Comparison of ENCODE assay signal across 8 cellular contexts in the genomic region with DNA sequence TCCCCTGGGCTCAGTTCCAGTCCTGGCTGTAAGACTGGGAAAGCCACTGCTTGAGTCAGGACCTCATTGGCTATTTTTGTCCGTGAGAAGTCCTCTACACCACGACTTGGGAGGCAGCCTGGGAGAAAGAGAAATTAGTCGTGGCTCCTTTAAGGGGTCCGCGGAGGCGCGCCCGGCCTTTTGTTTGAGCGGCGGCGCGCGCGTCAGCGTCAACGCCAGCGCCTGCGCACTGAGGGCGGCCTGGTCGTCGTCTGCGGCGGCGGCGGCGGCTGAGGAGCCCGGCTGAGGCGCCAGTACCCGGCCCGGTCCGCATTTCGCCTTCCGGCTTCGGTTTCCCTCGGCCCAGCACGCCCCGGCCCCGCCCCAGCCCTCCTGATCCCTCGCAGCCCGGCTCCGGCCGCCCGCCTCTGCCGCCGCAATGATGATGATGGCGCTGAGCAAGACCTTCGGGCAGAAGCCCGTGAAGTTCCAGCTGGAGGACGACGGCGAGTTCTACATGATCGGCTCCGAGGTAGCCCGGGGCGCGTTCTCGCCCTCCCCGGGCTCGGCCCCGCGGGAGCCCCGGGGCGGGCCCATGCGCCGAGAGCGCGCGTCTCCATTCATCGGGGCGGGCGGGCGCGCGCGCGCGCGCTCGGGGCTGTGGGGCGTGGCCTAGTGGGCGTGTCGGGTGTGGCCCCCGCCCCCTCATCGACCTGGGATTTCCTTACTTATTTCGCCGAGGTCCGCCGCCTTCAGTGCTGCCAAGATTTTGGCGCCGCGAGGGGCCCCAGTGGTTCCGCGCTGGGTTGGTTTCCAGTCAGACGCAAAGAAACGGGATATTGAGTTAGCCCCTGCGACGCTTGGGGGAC. TPM values are rescaled to one million over a fixed set of nuclear protein-coding genes. Genes with fewer than 3 reads are reported as not detected.
DNase-seq lines count a peak whose midpoint lies in the region; ATAC-seq and TF ChIP-seq lines count a peak whose summit lies in the region.

A gene (plus strand): TSS at position 215 of the 848 bp plus-strand sequence. CDS start 204 bp downstream, at position 419.

- ATAC-seq in activated naive CD8-positive, alpha-beta T cell treated with anti-CD3 and anti-CD28 coated beads, Interleukin-2, amount 50 U/mL, for 24 hours: peak; percentile 81

- peaks cover 0 to 57% (median 24%) of the 10 kb centered on the region in 4 donors for H3K4me1 ChIP-seq in tibial nerve

- H3K27ac Mint-ChIP-seq in activated naive CD8-positive, alpha-beta T cell treated with anti-CD3 and anti-CD28 coated beads, Interleukin-2, amount 50 U/mL, for 24 hours: peak within 1 kb of the TSS; percentile 92

- H3K9me3 ChIP-seq in tibial nerve: no peaks in the 10 kb centered on the region

- peak; percentile 84 for DNase-seq in GM04504 (ENCODE audit: low read depth)
- peak; percentile 98 for DNase-seq in HEK293T (ENCODE audit: extremely low spot score)
- peak; percentile 81 for DNase-seq in NCI-H1092 (lab: John Stamatoyannopoulos, UW)
- DNase-seq in T follicular helper cell (ENCODE audit: low read depth): peak; percentile 88
- peak; percentile 91 for DNase-seq in activated naive CD8-positive, alpha-beta T cell treated with anti-CD3 and anti-CD28 coated beads, Interleukin-2, amount 50 U/mL, for 24 hours
- peak; percentile 95 for DNase-seq in cardiac septum (ENCODE audit: low spot score)
- DNase-seq in pons (ENCODE audit: low spot score): peak; percentile 83
- DNase-seq in tibial nerve (ENCODE audit: low spot score in 2 of 2): peak; percentile 81 to 88

- H3K27me3 ChIP-seq in tibial nerve: no peaks in the 10 kb centered on the region

- H3K36me3 Mint-ChIP-seq in activated naive CD8-positive, alpha-beta T cell treated with anti-CD3 and anti-CD28 coated beads, Interleukin-2, amount 50 U/mL, for 24 hours (ENCODE audit: low read depth): peaks cover 2% of the 10 kb centered on the region

- 0% methylated on average over 45 to 58 of the region's 97 CpGs for WGBS in tibial nerve, 2 donors

- peak within 1 kb of the TSS; percentile 62 to 88 (median 84) for H3K4me3 ChIP-seq in tibial nerve

- TF ChIP-seq EP300 in tibial nerve (IDR thresholded peaks at IDR 0.05): peak in 1 of 2 donors; percentile 61

- peak in 1 of 5 experiments; percentile 45 for TF ChIP-seq CTCF in tibial nerve (IDR thresholded peaks at IDR 0.05)

- H3K27ac ChIP-seq in tibial nerve: peak within 1 kb of the TSS; percentile 95 to 100 (median 98)

- POLR2A ChIA-PET in HEK293T (lab: Yijun Ruan, JAX): interaction anchor here (0.6 to 4.2 kb wide), 8 partner anchors 9 to 127 kb away, joined by 3 to 23 read pairs (median 4); a partner anchor contains a TSS

- CTCF ChIA-PET in HEK293T (lab: Yijun Ruan, JAX): interaction anchor here (1.0 kb wide), 1 partner anchor 11 kb away, joined by 3 read pairs; no protein-coding TSS in a partner anchor

- intact Hi-C loops in cardiac septum (cut with DNase I): loop anchor here (5.0 kb wide), 1 partner anchor 60 kb away; no protein-coding TSS in a partner anchor

- H3K36me3 ChIP-seq in tibial nerve: peaks cover 0 to 7% (median 3%) of the 10 kb centered on the region in 3 donors

- H3K4me3 Mint-ChIP-seq in activated naive CD8-positive, alpha-beta T cell treated with anti-CD3 and anti-CD28 coated beads, Interleukin-2, amount 50 U/mL, for 24 hours: peak within 1 kb of the TSS; percentile 92

- H3K4me1 Mint-ChIP-seq in activated naive CD8-positive, alpha-beta T cell treated with anti-CD3 and anti-CD28 coated beads, Interleukin-2, amount 50 U/mL, for 24 hours: peaks cover 41% of the 10 kb centered on the region

- TF ChIP-seq POLR2A in tibial nerve (IDR thresholded peaks at IDR 0.05): peak; percentile 82 to 83

- no peaks in the 10 kb centered on the region for H3K9me3 Mint-ChIP-seq in activated naive CD8-positive, alpha-beta T cell treated with anti-CD3 and anti-CD28 coated beads, Interleukin-2, amount 50 U/mL, for 24 hours

- no peaks in the 10 kb centered on the region for H3K27me3 Mint-ChIP-seq in activated naive CD8-positive, alpha-beta T cell treated with anti-CD3 and anti-CD28 coated beads, Interleukin-2, amount 50 U/mL, for 24 hours

TF ChIP-seq in HEK293T, 16 proteins besides CTCF, POLR2A, EP300 and RAD21:
- TF ChIP-seq, protein P1, sequence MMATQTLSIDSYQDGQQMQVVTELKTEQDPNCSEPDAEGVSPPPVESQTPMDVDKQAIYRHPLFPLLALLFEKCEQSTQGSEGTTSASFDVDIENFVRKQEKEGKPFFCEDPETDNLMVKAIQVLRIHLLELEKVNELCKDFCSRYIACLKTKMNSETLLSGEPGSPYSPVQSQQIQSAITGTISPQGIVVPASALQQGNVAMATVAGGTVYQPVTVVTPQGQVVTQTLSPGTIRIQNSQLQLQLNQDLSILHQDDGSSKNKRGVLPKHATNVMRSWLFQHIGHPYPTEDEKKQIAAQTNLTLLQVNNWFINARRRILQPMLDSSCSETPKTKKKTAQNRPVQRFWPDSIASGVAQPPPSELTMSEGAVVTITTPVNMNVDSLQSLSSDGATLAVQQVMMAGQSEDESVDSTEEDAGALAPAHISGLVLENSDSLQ (IDR thresholded peaks at IDR 0.05): peak; percentile 15; the same call in 1 of the 2 replicates
- no peak for TF ChIP-seq ELF4 (IDR thresholded peaks at IDR 0.05)

RNA-seq across cellular contexts. Expression of the gene that starts here (rescaled TPM):
- total RNA-seq in cardiac septum (50.4 TPM), tibial nerve (10 to 100 TPM; 31.5 to 53.4 (median 43.8) TPM)

Comparison
In these comparisons a context has a peak if more than half of its experiments do, and no peak if none do; other contexts are left out.
1. Peak in every context shown above with its lines: DNase-seq, ATAC-seq, H3K4me3 ChIP-seq and H3K27ac ChIP-seq.